In the genomic region with DNA sequence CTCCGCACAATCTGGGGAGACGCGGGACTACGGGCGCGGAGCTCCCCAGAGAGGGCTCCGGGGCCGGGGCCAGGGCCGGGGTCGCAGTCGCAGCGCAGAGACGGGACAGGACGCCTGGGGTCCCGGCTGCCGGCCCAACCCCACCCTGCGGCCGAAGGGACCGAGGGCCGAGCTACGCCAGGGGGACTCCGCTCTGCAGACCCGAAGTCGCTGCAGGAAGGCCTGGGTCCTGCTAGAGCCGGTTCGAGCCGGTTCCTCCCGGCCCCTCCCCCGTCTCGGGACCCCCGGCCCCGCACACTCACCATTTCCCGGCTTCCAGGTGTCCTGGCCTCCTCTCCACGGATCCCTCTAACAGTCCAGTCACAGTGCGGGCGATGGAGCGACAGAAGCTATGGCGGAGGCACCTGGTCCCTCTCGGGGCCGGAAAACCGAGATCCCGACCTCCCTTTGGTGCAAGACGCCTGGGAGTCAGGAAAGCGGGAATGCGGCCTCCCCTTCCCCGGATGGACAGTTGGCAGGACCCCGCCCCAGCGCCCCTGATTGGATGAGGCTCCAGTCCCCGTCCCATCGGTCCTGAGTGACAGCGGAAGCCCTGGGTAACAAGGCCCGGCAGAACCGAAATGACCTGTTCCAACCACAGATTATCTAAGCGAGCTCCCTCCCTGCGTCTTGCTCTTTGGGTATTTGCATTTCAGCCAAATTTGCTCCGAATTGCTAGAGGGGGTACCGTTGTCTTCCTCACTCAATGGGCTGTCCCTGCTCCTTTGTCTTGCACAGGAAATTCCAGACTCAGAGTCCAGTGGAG, we compare ENCODE assay signal across 8 cellular contexts. TPM values are rescaled to one million over a fixed set of nuclear protein-coding genes. Genes with fewer than 3 reads are reported as not detected.
A peak's percentile ranks its signal among the peaks of the same experiment; 100 is the strongest.
DNase-seq lines count a peak whose midpoint lies in the region; ATAC-seq and TF ChIP-seq lines count a peak whose summit lies in the region.

A gene (minus strand): TSS at position 481 of the 805 bp plus-strand sequence. CDS start 176 bp downstream, at position 305.

- peak; percentile 70 for DNase-seq in GM12864 (ENCODE audit: low read depth)
- peak; percentile 74 for DNase-seq in NCI-H2171 (lab: John Stamatoyannopoulos, UW)
- DNase-seq in activated CD8-positive, alpha-beta T cell treated with anti-CD3 and anti-CD28 coated beads for 36 hours: peak; percentile 72
- DNase-seq in middle frontal gyrus (ENCODE audit: extremely low spot score, low spot score): peak; percentile 78

- CTCF ChIA-PET in activated CD8-positive, alpha-beta T cell treated with anti-CD3 and anti-CD28 coated beads for 36 hours (lab: Charles Lee): interaction anchor here (1.1 to 1.9 kb wide), 6 partner anchors 16 to 674 kb away, joined by 3 to 10 read pairs (median 7); a partner anchor contains a TSS

- H3K4me3 Mint-ChIP-seq in activated CD8-positive, alpha-beta T cell treated with anti-CD3 and anti-CD28 coated beads for 36 hours: peak within 1 kb of the TSS; percentile 89

- H3K9me3 ChIP-seq in stomach smooth muscle (ENCODE audit: control insufficient read depth in 2 of 2, low read length in 2 of 2): no peaks in the 10 kb centered on the region

- POLR2A ChIA-PET in activated CD8-positive, alpha-beta T cell treated with anti-CD3 and anti-CD28 coated beads for 36 hours (lab: Charles Lee): interaction anchor here (0.6 to 1.5 kb wide), 4 partner anchors 8 to 169 kb away, joined by 3 to 4 read pairs (median 3); no protein-coding TSS in a partner anchor

- H3K36me3 Mint-ChIP-seq in activated CD8-positive, alpha-beta T cell treated with anti-CD3 and anti-CD28 coated beads for 36 hours (ENCODE audit: low read depth): peaks cover 4% of the 10 kb centered on the region

- H3K9me3 Mint-ChIP-seq in activated CD8-positive, alpha-beta T cell treated with anti-CD3 and anti-CD28 coated beads for 36 hours: no peaks in the 10 kb centered on the region

- H3K4me3 ChIP-seq in GM12864 (ENCODE audit: low read depth, low read length) (peak within 1 kb of the TSS; percentile 79), stomach smooth muscle (ENCODE audit: low read length in 2 of 2) (peak within 1 kb of the TSS; percentile 80 to 85)

- H3K36me3 ChIP-seq in stomach smooth muscle (ENCODE audit: control insufficient read depth in 2 of 2, insufficient read depth in 2 of 2, low read length in 2 of 2): no peaks in the 10 kb centered on the region

- peak within 1 kb of the TSS; percentile 70 for H3K27ac ChIP-seq in stomach smooth muscle (ENCODE audit: low read length)

- no peaks in the 10 kb centered on the region for H3K27me3 ChIP-seq in stomach smooth muscle (ENCODE audit: control insufficient read depth in 1 of 2, insufficient read depth in 2 of 2, low read length in 2 of 2)

- TF ChIP-seq CTCF in GM12864 (IDR thresholded peaks at IDR 0.05; ENCODE audit: low read depth, low read length, missing control alignments): no peak
- no peak for TF ChIP-seq CTCF in activated CD8-positive, alpha-beta T cell treated with anti-CD3 and anti-CD28 coated beads for 36 hours (IDR thresholded peaks at IDR 0.05)

- ATAC-seq in HG02610 (IDR thresholded peaks at IDR 0.05; ENCODE audit: unreplicated experiment) (peak; percentile 88), esophagus mucosa (peak; percentile 81), HG03469 (IDR thresholded peaks at IDR 0.05; ENCODE audit: unreplicated experiment) (no peak)
- ATAC-seq in activated CD8-positive, alpha-beta T cell treated with anti-CD3 and anti-CD28 coated beads for 36 hours: peak; percentile 89

- intact Hi-C loops in activated CD8-positive, alpha-beta T cell treated with anti-CD3 and anti-CD28 coated beads for 36 hours (cut with micrococcal nuclease): no loop called here

- H3K27ac Mint-ChIP-seq in activated CD8-positive, alpha-beta T cell treated with anti-CD3 and anti-CD28 coated beads for 36 hours: peak within 1 kb of the TSS; percentile 80

- H3K4me1 ChIP-seq in stomach smooth muscle (ENCODE audit: control insufficient read depth, insufficient read depth, low read length): peaks cover 2% of the 10 kb centered on the region

- peaks cover 3% of the 10 kb centered on the region for H3K27me3 Mint-ChIP-seq in activated CD8-positive, alpha-beta T cell treated with anti-CD3 and anti-CD28 coated beads for 36 hours

- peaks cover 15% of the 10 kb centered on the region for H3K4me1 Mint-ChIP-seq in activated CD8-positive, alpha-beta T cell treated with anti-CD3 and anti-CD28 coated beads for 36 hours (ENCODE audit: low read depth)

- peak within 1 kb of the TSS; percentile 77 to 84 for H3K9ac ChIP-seq in stomach smooth muscle (ENCODE audit: low read length in 2 of 2)

RNA-seq across cellular contexts. Expression of the gene that starts here (rescaled TPM):
- 1 to 10 TPM; 3.9 to 4.6 TPM for total RNA-seq in activated CD8-positive, alpha-beta T cell treated with anti-CD3 and anti-CD28 coated beads for 36 hours
- total RNA-seq in esophagus mucosa: 1.8 TPM
